In genomic region chr21:26784974-26785373, GRCh38 we compare ENCODE assay signal across 30 cellular contexts.
DNase-seq lines count a peak whose midpoint lies in the region; ATAC-seq and TF ChIP-seq lines count a peak whose summit lies in the region.
"Had no signal": no experiment of that assay in that cellular context is flagged by ENCODE, and none has a peak within 500 bp of the region (broad histone marks: within the 10 kb centered on the region; RNA-seq: fewer than 3 reads in every experiment).

No MANE protein-coding gene starts in this region.

- no peaks in the 10 kb centered on the region for H3K79me2 ChIP-seq in GM23338 (replicated peaks; ENCODE audit: insufficient read depth)

- H3K27me3 Mint-ChIP-seq in GM23338 (ENCODE audit: insufficient read depth, low read depth, poor library complexity), result no peaks in the 10 kb centered on the region
- no peaks in the 10 kb centered on the region for H3K27me3 Mint-ChIP-seq in nephron (ENCODE audit: low read depth)
- H3K27me3 Mint-ChIP-seq: brain; IgD-negative memory B cell; stimulated activated naive CD8-positive, alpha-beta T cell treated with anti-CD3 and anti-CD28 coated beads, Interleukin-15, amount 100 ng/mL, for 72 hours had no signal

- H3K27me3 ChIP-seq in GM23338 (ENCODE audit: insufficient read depth) (no peaks in the 10 kb centered on the region), gastroesophageal sphincter (no peaks in the 10 kb centered on the region), suprapubic skin (no peaks in the 10 kb centered on the region)
- H3K27me3 ChIP-seq: left lung, spleen, upper lobe of right lung had no signal

- ATAC-seq in GM23338 (no peak), gastroesophageal sphincter (peak; percentile 78)
- ATAC-seq: HCT116; left lung; naive thymus-derived CD4-positive, alpha-beta T cell; stimulated activated naive CD8-positive, alpha-beta T cell treated with anti-CD3 and anti-CD28 coated beads, Interleukin-15, amount 100 ng/mL, for 72 hours; upper lobe of right lung had no signal

- TF ChIP-seq POLR2A in gastroesophageal sphincter (IDR thresholded peaks at IDR 0.05) (no peak), suprapubic skin (IDR thresholded peaks at IDR 0.05) (no peak)

- DNase-seq in GM23338 (ENCODE audit: low spot score) (no peak), suprapubic skin (ENCODE audit: low spot score in 2 of 2) (no peak), T1000 (lab: John Stamatoyannopoulos, UW) (no peak), NCI-H128 (lab: John Stamatoyannopoulos, UW; ENCODE audit: unreplicated experiment) (no peak), foreskin fibroblast (no peak), putamen (ENCODE audit: low spot score) (no peak)
- DNase-seq: activated CD4-positive, alpha-beta T cell treated with anti-CD3 and anti-CD28 coated beads, Interleukin-2, amount 50 U/mL, for 48 hours; activated CD4-positive, CD25-positive, alpha-beta regulatory T cell treated with anti-CD3 and anti-CD28 coated beads, Interleukin-2, amount 50 U/mL, for 72 hours; activated CD8-positive, alpha-beta memory T cell treated with anti-CD3 and anti-CD28 coated beads, Interleukin-2, amount 50 U/mL, for 4 hours; activated naive CD4-positive, alpha-beta T cell; Caco-2; DMS79; left lung; MV-4-11; naive thymus-derived CD4-positive, alpha-beta T cell; NCI-H146; NCI-H2107; NCI-H345; SHP77; spleen; stimulated activated CD4-positive, alpha-beta T cell treated with anti-CD3 and anti-CD28 coated beads, Interleukin-2, amount 100 ng/mL, for 24 hours; stimulated activated CD8-positive, alpha-beta memory T cell treated with anti-CD3 and anti-CD28 coated beads, Interleukin-4, amount 100 ng/mL, for 48 hours; stimulated activated naive CD8-positive, alpha-beta T cell treated with anti-CD3 and anti-CD28 coated beads, Interleukin-15, amount 100 ng/mL, for 72 hours; upper lobe of right lung had no signal

- 81 to 85% methylated on average over 3 of the region's 3 CpGs for WGBS in gastroesophageal sphincter (ENCODE audit: low coverage in 1 of 2), 2 donors
- 82% methylated on average over 3 of the region's 3 CpGs for WGBS in suprapubic skin

- no peaks in the 10 kb centered on the region for H4K20me1 ChIP-seq in GM23338 (replicated peaks; ENCODE audit: insufficient read depth)

- H3K27ac ChIP-seq in GM23338 (ENCODE audit: low read depth) (no peak overlapping the region), gastroesophageal sphincter (peak overlapping the region in 3 of 4 donors; percentile 67 to 79 (median 74)), suprapubic skin (peak overlapping the region; percentile 59)
- H3K27ac ChIP-seq: C4-2B, left lung, upper lobe of right lung had no signal

- H3K4me1 Mint-ChIP-seq in GM23338, result no peaks in the 10 kb centered on the region
- H3K4me1 Mint-ChIP-seq in nephron, result peaks cover 41% of the 10 kb centered on the region
- H3K4me1 Mint-ChIP-seq: brain; IgD-negative memory B cell; naive thymus-derived CD4-positive, alpha-beta T cell; stimulated activated naive CD8-positive, alpha-beta T cell treated with anti-CD3 and anti-CD28 coated beads, Interleukin-15, amount 100 ng/mL, for 72 hours had no signal

- H3K4me3 ChIP-seq in GM23338, result no peak overlapping the region
- H3K4me3 ChIP-seq in gastroesophageal sphincter, result no peak overlapping the region
- no peak overlapping the region for H3K4me3 ChIP-seq in suprapubic skin
- no peak overlapping the region for H3K4me3 ChIP-seq in foreskin fibroblast (ENCODE audit: low read depth in 1 of 2, low read length in 2 of 2)
- H3K4me3 ChIP-seq: left lung, spleen, upper lobe of right lung had no signal

- no peak overlapping the region for H3K4me2 ChIP-seq in GM23338

- H2AFZ ChIP-seq in GM23338, result peak overlapping the region; percentile 43; the same call in 1 of the 2 replicates

- no peaks in the 10 kb centered on the region for H3K4me1 ChIP-seq in GM23338 (ENCODE audit: insufficient read depth)
- H3K4me1 ChIP-seq in gastroesophageal sphincter, result peaks cover 3 to 37% (median 7%) of the 10 kb centered on the region in 3 donors
- no peaks in the 10 kb centered on the region for H3K4me1 ChIP-seq in suprapubic skin
- H3K4me1 ChIP-seq: Caco-2, left lung, spleen had no signal

- peaks cover 11% of the 10 kb centered on the region; the same call in 1 of the 2 replicates for H3K9me2 ChIP-seq in GM23338 (ENCODE audit: insufficient read depth)

- H3K9me3 ChIP-seq in gastroesophageal sphincter, result no peaks in the 10 kb centered on the region
- H3K9me3 ChIP-seq in suprapubic skin, result no peaks in the 10 kb centered on the region
- H3K9me3 ChIP-seq: Caco-2, left lung, spleen, upper lobe of right lung had no signal

- H3K4me3 Mint-ChIP-seq in GM23338 (no peak overlapping the region), nephron (no peak overlapping the region)
- H3K4me3 Mint-ChIP-seq: brain; IgD-negative memory B cell; naive thymus-derived CD4-positive, alpha-beta T cell; stimulated activated naive CD8-positive, alpha-beta T cell treated with anti-CD3 and anti-CD28 coated beads, Interleukin-15, amount 100 ng/mL, for 72 hours had no signal

- H3F3A ChIP-seq in GM23338 (replicated peaks; ENCODE audit: low read depth), result no peaks in the 10 kb centered on the region

- no peaks in the 10 kb centered on the region for H3K36me3 Mint-ChIP-seq in GM23338 (ENCODE audit: low read depth)
- no peaks in the 10 kb centered on the region for H3K36me3 Mint-ChIP-seq in nephron (ENCODE audit: low read depth)
- H3K36me3 Mint-ChIP-seq: brain; IgD-negative memory B cell; naive thymus-derived CD4-positive, alpha-beta T cell had no signal

- no peaks in the 10 kb centered on the region for H3K9me3 Mint-ChIP-seq in GM23338
- no peaks in the 10 kb centered on the region for H3K9me3 Mint-ChIP-seq in nephron
- H3K9me3 Mint-ChIP-seq: stimulated activated naive CD8-positive, alpha-beta T cell treated with anti-CD3 and anti-CD28 coated beads, Interleukin-15, amount 100 ng/mL, for 72 hours had no signal

- TF ChIP-seq CTCF in GM23338 (conservative IDR thresholded peaks at IDR 0.05; ENCODE audit: low read depth in 2 of 2), result no peak
- no peak for TF ChIP-seq CTCF in gastroesophageal sphincter (IDR thresholded peaks at IDR 0.05)
- no peak for TF ChIP-seq CTCF in nephron (IDR thresholded peaks at IDR 0.05; ENCODE audit: unreplicated experiment in 3 of 3)
- TF ChIP-seq CTCF in suprapubic skin (IDR thresholded peaks at IDR 0.05), result no peak
- no peak for TF ChIP-seq CTCF in foreskin fibroblast (IDR thresholded peaks at IDR 0.05; ENCODE audit: low read depth, low read length)

- TF ChIP-seq EP300 in gastroesophageal sphincter (IDR thresholded peaks at IDR 0.05) (no peak), suprapubic skin (IDR thresholded peaks at IDR 0.05) (no peak)

- H3K36me3 ChIP-seq in GM23338 (ENCODE audit: insufficient read depth) (no peaks in the 10 kb centered on the region), gastroesophageal sphincter (no peaks in the 10 kb centered on the region), suprapubic skin (no peaks in the 10 kb centered on the region)
- H3K36me3 ChIP-seq: left lung, spleen, upper lobe of right lung had no signal

- H3K27ac Mint-ChIP-seq in GM23338 (no peak overlapping the region), nephron (peak overlapping the region in 2 of 3 experiments; percentile 64 to 66)
- H3K27ac Mint-ChIP-seq: brain; IgD-negative memory B cell; naive thymus-derived CD4-positive, alpha-beta T cell; stimulated activated naive CD8-positive, alpha-beta T cell treated with anti-CD3 and anti-CD28 coated beads, Interleukin-15, amount 100 ng/mL, for 72 hours had no signal

TF ChIP-seq in GM23338, 12 proteins besides CTCF, POLR2A, EP300 and RAD21 (continues in another document):
- no peak for TF ChIP-seq JUNB (IDR thresholded peaks at IDR 0.05; ENCODE audit: unreplicated experiment)
- TF ChIP-seq EZH2 (IDR thresholded peaks at IDR 0.05; ENCODE audit: low read depth, unreplicated experiment), result no peak
- TF ChIP-seq ETS1 (IDR thresholded peaks at IDR 0.05), result no peak
- TF ChIP-seq ZNF331 (CRISPR knock-in tag; IDR thresholded peaks at IDR 0.05; ENCODE audit: low read depth), result no peak
- TF ChIP-seq STAT1 (IDR thresholded peaks at IDR 0.05; ENCODE audit: unreplicated experiment), result no peak
- TF ChIP-seq ZNF114 (CRISPR knock-in tag; IDR thresholded peaks at IDR 0.05), result no peak
- TF ChIP-seq EZH2phosphoT487 (IDR thresholded peaks at IDR 0.05; ENCODE audit: unreplicated experiment), result no peak
- no peak for TF ChIP-seq CREB1 (CRISPR knock-in tag; IDR thresholded peaks at IDR 0.05; ENCODE audit: low read depth)
- TF ChIP-seq NANOG (IDR thresholded peaks at IDR 0.05; ENCODE audit: borderline replicate concordance), result no peak
